21 cellular contexts compared by ENCODE assay signal in the genomic region with DNA sequence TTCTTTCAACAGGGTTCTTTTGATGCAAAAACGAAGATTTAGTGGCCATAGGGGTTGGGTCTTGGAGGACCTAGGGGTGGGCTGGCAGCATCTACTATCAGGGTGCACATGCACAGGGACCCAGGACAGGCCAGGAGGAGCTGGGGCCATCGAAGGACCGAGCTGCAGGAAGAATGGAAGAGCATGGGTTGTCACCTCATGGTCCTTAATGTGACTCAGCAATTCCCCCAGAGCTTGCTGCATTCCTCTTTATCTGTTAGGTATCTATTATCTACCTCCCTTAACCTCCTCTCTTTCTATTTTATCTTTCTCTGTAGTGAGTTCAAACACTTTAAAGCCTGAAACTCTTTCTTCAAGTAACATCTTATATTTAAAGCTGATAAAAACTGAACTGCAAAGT.
"Had no signal": no experiment of that assay in that cellular context is flagged by ENCODE, and none has a peak within 500 bp of the region (broad histone marks: within the 10 kb centered on the region; RNA-seq: fewer than 3 reads in every experiment).

No MANE protein-coding gene starts in this region.

- H3K27ac ChIP-seq: colonic mucosa, esophagus muscularis mucosa, gastroesophageal sphincter, heart left ventricle, hepatocyte, left lung, lower lobe of right lung had no signal

- H2AFZ ChIP-seq: hepatocyte had no signal

- H3K27me3 ChIP-seq: colonic mucosa, esophagus muscularis mucosa, foreskin keratinocyte, gastroesophageal sphincter, heart left ventricle, hepatocyte, left lung had no signal

- FAIRE-seq: endothelial cell of umbilical vein, frontal cortex, islet of Langerhans, keratinocyte had no signal

- H3K4me3 ChIP-seq: colonic mucosa, esophagus muscularis mucosa, gastroesophageal sphincter, heart left ventricle, hepatocyte, left lung, lower lobe of right lung had no signal

- H3K36me3 ChIP-seq: colonic mucosa, esophagus muscularis mucosa, gastroesophageal sphincter, heart left ventricle, left lung, lower lobe of right lung had no signal

- H3K9me3 ChIP-seq: colonic mucosa, esophagus muscularis mucosa, gastroesophageal sphincter, heart left ventricle, left lung, lower lobe of right lung had no signal

- ATAC-seq: effector memory CD8-positive, alpha-beta T cell; foreskin keratinocyte; gastroesophageal sphincter; heart left ventricle; left cardiac atrium; left lung; left ventricle myocardium superior; lower lobe of right lung; naive thymus-derived CD4-positive, alpha-beta T cell had no signal

- H3K4me2 ChIP-seq: hepatocyte had no signal

- DNase-seq: colonic mucosa; cortex of kidney; effector CD8-positive, alpha-beta T cell; effector memory CD8-positive, alpha-beta T cell; foreskin keratinocyte; heart left ventricle; hypothalamus; left cardiac atrium; left lung; left ventricle myocardium superior; lower lobe of right lung; mesenchymal stem cell; midbrain; naive thymus-derived CD4-positive, alpha-beta T cell had no signal

- H3K4me1 ChIP-seq: colonic mucosa, left lung, lower lobe of right lung had no signal
